9 cellular contexts compared by ENCODE assay signal in the genomic region with DNA sequence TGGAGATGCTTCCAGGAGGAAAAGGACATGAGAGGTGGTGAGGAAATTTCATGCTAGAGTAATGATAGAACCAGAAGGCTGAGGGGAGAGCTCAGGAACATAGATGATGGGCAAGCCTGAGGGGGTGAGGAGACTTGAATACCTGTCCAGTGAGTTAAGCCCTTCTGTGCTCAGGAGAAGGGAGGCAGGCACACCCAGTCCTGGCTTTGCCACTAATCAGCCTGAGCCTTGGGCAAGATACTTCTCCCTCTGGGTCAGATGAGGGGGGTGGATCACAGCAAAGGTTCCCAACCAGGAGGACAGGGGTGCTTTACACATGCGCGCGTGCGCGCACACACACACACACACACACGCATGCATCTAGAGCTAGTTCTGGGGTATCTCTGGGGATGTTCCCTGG.
"Had no signal": no experiment of that assay in that cellular context is flagged by ENCODE, and none has a peak within 500 bp of the region (broad histone marks: within the 10 kb centered on the region; RNA-seq: fewer than 3 reads in every experiment).

No MANE protein-coding gene starts in this region.

- H3K9me3 ChIP-seq: adrenal gland, tibial artery had no signal

- DNase-seq: activated CD4-positive, alpha-beta memory T cell treated with anti-CD3 and anti-CD28 coated beads, Interleukin-2, amount 10 ng/mL, durations not matched to agents 7 days and 5 days; activated naive CD4-positive, alpha-beta T cell treated with anti-CD3 and anti-CD28 coated beads, Interleukin-2, amount 50 U/mL, for 16 hours; effector memory CD4-positive, alpha-beta T cell; erythroblast; T-helper 1 cell had no signal

- H3K27me3 ChIP-seq: adrenal gland, hepatocyte, tibial artery had no signal

- H3K36me3 ChIP-seq: adrenal gland, tibial artery had no signal

- H3K4me2 ChIP-seq: hepatocyte had no signal

- H3K79me2 ChIP-seq: hepatocyte had no signal

- H3K27ac ChIP-seq: adrenal gland, tibial artery, VCaP had no signal

- H2AFZ ChIP-seq: hepatocyte had no signal

- H3K4me3 ChIP-seq: adrenal gland, hepatocyte, tibial artery had no signal
